ENCODE assay signal across 8 cellular contexts in the genomic region with DNA sequence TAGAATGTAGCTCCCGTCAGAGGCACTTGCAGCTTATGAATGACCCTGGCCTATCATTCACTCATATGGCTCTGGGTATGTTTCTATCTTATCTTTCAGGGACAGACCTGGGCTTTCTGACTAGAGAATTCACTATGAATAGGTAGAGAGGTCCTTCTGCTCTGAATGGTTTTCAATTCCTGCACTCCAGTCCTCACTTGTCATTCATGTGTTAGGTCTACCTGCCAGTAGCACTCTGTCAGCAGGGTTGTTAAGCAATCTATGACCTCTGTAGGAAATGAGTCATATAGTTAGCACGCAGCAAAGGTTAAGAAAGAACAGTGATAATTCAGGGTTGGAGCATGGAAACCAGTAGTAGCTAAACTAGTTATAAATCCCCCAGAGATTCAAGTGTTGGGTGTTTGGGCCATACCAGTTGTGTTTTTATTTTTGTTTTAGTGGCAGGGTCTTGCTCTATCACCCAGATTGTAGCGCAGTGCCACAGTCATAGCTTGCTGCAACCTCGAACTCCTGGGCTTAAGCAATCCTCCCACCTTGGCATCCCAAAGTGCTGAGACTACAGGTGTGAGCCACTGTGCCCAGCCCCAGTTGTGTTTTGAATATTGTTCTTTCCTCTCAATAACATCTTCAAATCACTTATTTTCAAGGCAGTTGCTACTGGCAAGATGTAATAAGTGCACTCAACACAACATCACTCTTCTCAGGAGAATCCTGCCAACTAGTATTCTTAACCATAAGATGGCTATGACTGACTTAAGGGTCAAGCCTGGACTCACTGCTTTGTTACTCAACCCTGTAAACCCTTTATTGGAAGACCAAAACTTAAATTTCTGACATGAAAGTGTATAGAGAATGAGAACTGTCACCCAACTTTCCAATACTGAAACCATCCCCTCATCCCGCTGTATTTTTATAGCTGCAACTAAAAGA. TPM values are rescaled to one million over a fixed set of nuclear protein-coding genes. Genes with fewer than 3 reads are reported as not detected.
DNase-seq lines count a peak whose midpoint lies in the region; ATAC-seq and TF ChIP-seq lines count a peak whose summit lies in the region.

No MANE protein-coding gene starts in this region.

- H3K4me3 ChIP-seq in stomach = no peak overlapping the region

- H3K36me3 ChIP-seq in stomach = peaks cover 0 to 5% (median 3%) of the 10 kb centered on the region in 4 donors

- TF ChIP-seq CTCF in stomach (IDR thresholded peaks at IDR 0.05) = no peak

- H3K27me3 ChIP-seq in stomach = no peaks in the 10 kb centered on the region

- H3K4me1 ChIP-seq in stomach = no peaks in the 10 kb centered on the region

- 77 to 85% (median 78%) methylated on average over 5 of the region's 5 CpGs for WGBS in stomach, 5 donors

- no peaks in the 10 kb centered on the region for H3K9me3 ChIP-seq in stomach

- DNase-seq in EL (peak; percentile 65), HT1080 (ENCODE audit: low read depth) (peak; percentile 79), dermis blood vessel endothelial cell (peak; percentile 70), NCI-H2196 treated with DMSO at 0.1 percent for 48 hours (lab: John Stamatoyannopoulos, UW; ENCODE audit: unreplicated experiment) (no peak), stomach (no peak), NCI-H1436 treated with DMSO at 0.1 percent for 48 hours (lab: John Stamatoyannopoulos, UW) (no peak), substantia nigra (lab: John Stamatoyannopoulos, UW) (no peak)

- no peak for TF ChIP-seq EP300 in stomach (IDR thresholded peaks at IDR 0.05)

- no peak for TF ChIP-seq POLR2A in stomach (IDR thresholded peaks at IDR 0.05)

- intact Hi-C loops in stomach (cut with DNase I; ENCODE audit: low total_unique reads) = no loop called here

- ATAC-seq in GM21381 (IDR thresholded peaks at IDR 0.05; ENCODE audit: unreplicated experiment) = peak; percentile 88

- no peak overlapping the region for H3K27ac ChIP-seq in stomach
- H3K27ac ChIP-seq in substantia nigra (ENCODE audit: low read depth, low read length, poor library complexity, severe bottlenecking) = no peak overlapping the region

RNA-seq across cellular contexts. Expression of a gene that starts 25.1 kb away (rescaled TPM):
- not detected in 2 replicates for total RNA-seq in HT1080 (2014; rRNA removed; shearing (Covaris generic))
- 0.10 and 0.27 TPM in 2 replicates for polyA plus RNA-seq in HT1080 (2015; cell fraction: cytosol; rRNA removed)
- polyA plus RNA-seq in HT1080 (2015; cell fraction: nucleus; rRNA removed) = 0.31 and 0.80 TPM in 2 replicates
- total RNA-seq in dermis blood vessel endothelial cell (not detected in 2 replicates), stomach (not detected)
- not detected for polyA plus RNA-seq in stomach

RNA-seq across cellular contexts. Expression of a gene that starts 57.3 kb away (rescaled TPM):
- 20.0 TPM in 2 replicates for total RNA-seq in HT1080 (2014; rRNA removed; shearing (Covaris generic))
- 16.1 and 18.5 TPM in 2 replicates for polyA plus RNA-seq in HT1080 (2015; cell fraction: cytosol; rRNA removed)
- 16.0 and 18.4 TPM in 2 replicates for polyA plus RNA-seq in HT1080 (2015; cell fraction: nucleus; rRNA removed)
- 19.1 and 25.3 TPM in 2 replicates for total RNA-seq in dermis blood vessel endothelial cell
- 10 to 100 TPM in 4 of 5 donors, 1 to 10 TPM in 1; 5.3 to 33.5 (median 17.7) TPM for total RNA-seq in stomach
- polyA plus RNA-seq in stomach = 10 to 100 TPM in 1 of 3 donors, 1 to 10 TPM in 2; 6.2 to 11.0 (median 8.1) TPM

Comparison
In these comparisons a context has a peak if more than half of its experiments do, and no peak if none do; other contexts are left out.
1. DNase-seq: peak in EL (single experiment), HT1080 (single experiment) and dermis blood vessel endothelial cell (single experiment); none in NCI-H2196 treated with DMSO at 0.1 percent for 48 hours (single experiment), stomach (single experiment), NCI-H1436 treated with DMSO at 0.1 percent for 48 hours (single experiment) and substantia nigra (0 of 49).